In genomic region chr19:14492756-14493337, GRCh38 we compare ENCODE assay signal across 19 cellular contexts. TPM values are rescaled to one million over a fixed set of nuclear protein-coding genes. Genes with fewer than 3 reads are reported as not detected.
DNase-seq lines count a peak whose midpoint lies in the region; ATAC-seq and TF ChIP-seq lines count a peak whose summit lies in the region.
"Had no signal": no experiment of that assay in that cellular context is flagged by ENCODE, and none has a peak within 500 bp of the region (broad histone marks: within the 10 kb centered on the region; RNA-seq: fewer than 3 reads in every experiment).

No MANE protein-coding gene starts in this region.

- CTCF ChIA-PET in WTC11 (lab: Charles Lee), result interaction anchor here (2.1 kb wide), 1 partner anchor 13 kb away, joined by 10 read pairs; no protein-coding TSS in a partner anchor

- POLR2A ChIA-PET in WTC11 (lab: Charles Lee), result interaction anchor here (0.7 kb wide), 1 partner anchor 20 kb away, joined by 3 read pairs; no protein-coding TSS in a partner anchor

- TF ChIP-seq CTCF in WTC11 (IDR thresholded peaks at IDR 0.05), result no peak

- no peaks in the 10 kb centered on the region for H3K27me3 Mint-ChIP-seq in WTC11 (ENCODE audit: low read depth)
- no peaks in the 10 kb centered on the region for H3K27me3 Mint-ChIP-seq in natural killer cell treated with Interleukin-12 subunit alpha and Interleukin-12 subunit beta and Interleukin-15 and Interleukin-18, amount 100 ng/mL, for 72 hours
- H3K27me3 Mint-ChIP-seq: memory B cell had no signal

- no peaks in the 10 kb centered on the region for H3K27me3 ChIP-seq in H7 (ENCODE audit: control insufficient read depth, insufficient read depth, low read length)
- H3K27me3 ChIP-seq: adrenal gland, gastrocnemius medialis, upper lobe of left lung had no signal

- ATAC-seq in WTC11 (no peak), HG02623 (IDR thresholded peaks at IDR 0.05; ENCODE audit: unreplicated experiment) (no peak)
- ATAC-seq in natural killer cell treated with Interleukin-12 subunit alpha and Interleukin-12 subunit beta and Interleukin-15 and Interleukin-18, amount 100 ng/mL, for 72 hours, result no peak
- ATAC-seq: gastrocnemius medialis, Right ventricle myocardium inferior had no signal

- peaks cover 5% of the 10 kb centered on the region for H3K36me3 ChIP-seq in H7 (replicated peaks; ENCODE audit: control insufficient read depth, insufficient read depth, low read length)

- peaks cover 21% of the 10 kb centered on the region for H3K4me1 Mint-ChIP-seq in WTC11
- peaks cover 5 to 17% of the 10 kb centered on the region in 2 donors for H3K4me1 Mint-ChIP-seq in natural killer cell treated with Interleukin-12 subunit alpha and Interleukin-12 subunit beta and Interleukin-15 and Interleukin-18, amount 100 ng/mL, for 72 hours (ENCODE audit: low read depth in 2 of 2)

- peaks cover 39% of the 10 kb centered on the region for H3K36me3 Mint-ChIP-seq in WTC11
- H3K36me3 Mint-ChIP-seq in natural killer cell treated with Interleukin-12 subunit alpha and Interleukin-12 subunit beta and Interleukin-15 and Interleukin-18, amount 100 ng/mL, for 72 hours, result no peaks in the 10 kb centered on the region

- no peaks in the 10 kb centered on the region for H3K9me3 Mint-ChIP-seq in WTC11
- no peaks in the 10 kb centered on the region for H3K9me3 Mint-ChIP-seq in natural killer cell treated with Interleukin-12 subunit alpha and Interleukin-12 subunit beta and Interleukin-15 and Interleukin-18, amount 100 ng/mL, for 72 hours
- H3K9me3 Mint-ChIP-seq: memory B cell, nephron progenitor cell had no signal

- 0 out of 2 replicates have a peak overlapping the region, but pooled peaks have one; percentile 43 for H3K27ac Mint-ChIP-seq in WTC11
- H3K27ac Mint-ChIP-seq in natural killer cell treated with Interleukin-12 subunit alpha and Interleukin-12 subunit beta and Interleukin-15 and Interleukin-18, amount 100 ng/mL, for 72 hours, result peak overlapping the region in 1 of 2 donors; percentile 15
- H3K27ac Mint-ChIP-seq: memory B cell, nephron progenitor cell had no signal

- no peak overlapping the region for H3K4me3 ChIP-seq in H7 (ENCODE audit: insufficient read depth, low read depth, low read length)
- H3K4me3 ChIP-seq: adrenal gland, gastrocnemius medialis, upper lobe of left lung had no signal

- DNase-seq in H7, result peak; percentile 17
- no peak for DNase-seq in WTC11 (ENCODE audit: low spot score)
- DNase-seq in natural killer cell treated with Interleukin-12 subunit alpha and Interleukin-12 subunit beta and Interleukin-15 and Interleukin-18, amount 100 ng/mL, for 72 hours (ENCODE audit: low spot score), result peak; percentile 54
- no peak for DNase-seq in dedifferentiated amniotic fluid mesenchymal stem cell (ENCODE audit: extremely low spot score)
- DNase-seq: activated CD4-positive, alpha-beta T cell treated with anti-CD3 and anti-CD28 coated beads for 48 hours; activated effector memory CD4-positive, alpha-beta T cell treated with anti-CD3 and anti-CD28 coated beads, Interleukin-2, amount 50 U/mL, for 16 hours; adrenal gland; AML-193; gastrocnemius medialis; GOT3; kidney; NCI-H1105 treated with DMSO at 0.1 percent for 48 hours; NCI-H526; nephron progenitor cell; stimulated activated CD4-positive, alpha-beta T cell treated with anti-CD3 and anti-CD28 coated beads, Interleukin-4, amount 100 ng/mL, for 24 hours; upper lobe of left lung had no signal

- H3K4me3 Mint-ChIP-seq in WTC11, result no peak overlapping the region
- H3K4me3 Mint-ChIP-seq in natural killer cell treated with Interleukin-12 subunit alpha and Interleukin-12 subunit beta and Interleukin-15 and Interleukin-18, amount 100 ng/mL, for 72 hours, result no peak overlapping the region
- H3K4me3 Mint-ChIP-seq: memory B cell, nephron progenitor cell had no signal

TF ChIP-seq in WTC11, 78 proteins besides CTCF, POLR2A, EP300 and RAD21:
- TF ChIP-seq NR2C2 (CRISPR knock-in tag; IDR thresholded peaks at IDR 0.05) (no peak), GRHL2 (CRISPR knock-in tag; IDR thresholded peaks at IDR 0.05; ENCODE audit: insufficient replicate concordance, severe bottlenecking) (no peak), PRRX2 (CRISPR knock-in tag; IDR thresholded peaks at IDR 0.05) (no peak), ESRRA (CRISPR knock-in tag; IDR thresholded peaks at IDR 0.05; ENCODE audit: borderline replicate concordance) (no peak), ZNF425 (CRISPR knock-in tag; conservative IDR thresholded peaks at IDR 0.05) (no peak), E2F1 (CRISPR knock-in tag; IDR thresholded peaks at IDR 0.05) (no peak), OVOL2 (CRISPR knock-in tag; IDR thresholded peaks at IDR 0.05; ENCODE audit: borderline replicate concordance) (no peak), ZNF671 (CRISPR knock-in tag; IDR thresholded peaks at IDR 0.05) (no peak)
TF ChIP-seq in WTC11: peak in this region for 0.

RNA-seq across cellular contexts. Expression of gene GIPC1, which starts 3.1 kb away (rescaled TPM):
- 97.8 and 116 TPM in 2 replicates for total RNA-seq in H7 (2014; rRNA removed; shearing (Covaris generic))
- total RNA-seq in WTC11 (2021), result 70.7 to 76.5 TPM (median 75.0 TPM) in 3 replicates
- total RNA-seq in natural killer cell treated with Interleukin-12 subunit alpha and Interleukin-12 subunit beta and Interleukin-15 and Interleukin-18, amount 100 ng/mL, for 72 hours, result 10 to 100 TPM; 29.9 to 31.7 TPM

RNA-seq across cellular contexts. Expression of gene PTGER1, which starts 17.7 kb away (rescaled TPM):
- 0.22 and 0.35 TPM in 2 replicates for total RNA-seq in H7 (2014; rRNA removed; shearing (Covaris generic))
- total RNA-seq in WTC11 (2021), result 0.68 to 1.2 TPM (median 0.87 TPM) in 3 replicates
- under 1 TPM; 0.31 to 0.67 TPM for total RNA-seq in natural killer cell treated with Interleukin-12 subunit alpha and Interleukin-12 subunit beta and Interleukin-15 and Interleukin-18, amount 100 ng/mL, for 72 hours
- total RNA-seq: Right ventricle myocardium inferior had no signal

RNA-seq across cellular contexts. Expression of gene DNAJB1, which starts 25.4 kb away (rescaled TPM):
- 44.6 and 46.9 TPM in 2 replicates for total RNA-seq in H7 (2014; rRNA removed; shearing (Covaris generic))
- total RNA-seq in WTC11 (2021), result 54.5 to 88.7 TPM (median 81.9 TPM) in 3 replicates
- total RNA-seq in natural killer cell treated with Interleukin-12 subunit alpha and Interleukin-12 subunit beta and Interleukin-15 and Interleukin-18, amount 100 ng/mL, for 72 hours, result 10 to 100 TPM; 65.3 to 68.8 TPM

RNA-seq across cellular contexts. Expression of gene TECR, which starts 36.5 kb away (rescaled TPM):
- 88.2 and 99.4 TPM in 2 replicates for total RNA-seq in H7 (2014; rRNA removed; shearing (Covaris generic))
- 161 to 198 TPM (median 197 TPM) in 3 replicates for total RNA-seq in WTC11 (2021)
- 100 to 1,000 TPM in 1 of 2 donors, 10 to 100 TPM in 1; 74.0 to 110 TPM for total RNA-seq in natural killer cell treated with Interleukin-12 subunit alpha and Interleukin-12 subunit beta and Interleukin-15 and Interleukin-18, amount 100 ng/mL, for 72 hours

RNA-seq across cellular contexts. Expression of gene PKN1, which starts 59.7 kb away (rescaled TPM):
- 108 and 127 TPM in 2 replicates for total RNA-seq in H7 (2014; rRNA removed; shearing (Covaris generic))
- 170 to 197 TPM (median 187 TPM) in 3 replicates for total RNA-seq in WTC11 (2021)
- 100 to 1,000 TPM; 140 to 160 TPM for total RNA-seq in natural killer cell treated with Interleukin-12 subunit alpha and Interleukin-12 subunit beta and Interleukin-15 and Interleukin-18, amount 100 ng/mL, for 72 hours

Comparison
In these comparisons a context has a peak if more than half of its experiments do, and no peak if none do; other contexts are left out.
1. DNase-seq: peak in H7 (single experiment) and natural killer cell treated with Interleukin-12 subunit alpha and Interleukin-12 subunit beta and Interleukin-15 and Interleukin-18, amount 100 ng/mL, for 72 hours (single experiment); none in WTC11 (single experiment) and dedifferentiated amniotic fluid mesenchymal stem cell (single experiment).